Comparison of ENCODE assay signal across 11 cellular contexts in the genomic region with DNA sequence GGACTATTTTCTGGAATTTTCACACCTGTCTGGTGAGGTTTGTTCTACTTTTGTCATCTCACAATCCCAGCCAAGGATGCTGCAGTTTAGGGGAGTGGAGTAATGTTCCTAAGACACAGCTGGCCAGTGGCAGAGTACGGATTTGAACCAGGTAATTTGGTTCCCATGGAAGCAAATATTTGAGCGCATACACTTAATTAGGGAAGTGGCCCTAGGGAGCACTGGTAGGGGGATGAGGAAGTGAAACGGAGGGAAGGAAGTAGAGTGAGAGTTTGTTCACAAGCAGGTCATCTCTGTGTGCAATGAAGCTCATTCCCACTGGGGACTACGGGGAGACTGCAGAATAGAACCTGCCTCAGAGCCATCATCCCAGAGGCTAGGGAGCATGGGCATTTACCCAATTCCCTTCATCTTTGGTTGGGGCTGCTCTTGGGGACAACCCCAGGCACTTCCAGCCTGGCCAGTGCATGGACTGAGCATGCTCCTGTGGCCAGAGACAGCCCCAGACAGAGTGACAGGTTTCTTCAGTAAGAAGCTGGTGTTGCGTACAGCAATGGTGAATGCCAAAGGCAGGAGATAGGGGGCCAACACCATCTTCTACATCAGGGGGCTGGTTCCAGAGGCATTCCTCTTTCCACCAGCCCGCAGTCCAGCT.
DNase-seq lines count a peak whose midpoint lies in the region; ATAC-seq, FAIRE-seq and TF ChIP-seq lines count a peak whose summit lies in the region.
"Had no signal": no experiment of that assay in that cellular context is flagged by ENCODE, and none has a peak within 500 bp of the region (broad histone marks: within the 10 kb centered on the region; RNA-seq: fewer than 3 reads in every experiment).

No MANE protein-coding gene starts in this region.

- H3K4me3 Mint-ChIP-seq in activated CD8-positive, alpha-beta T cell treated with anti-CD3 and anti-CD28 coated beads for 36 hours = no peak overlapping the region

- CTCF ChIA-PET in activated CD8-positive, alpha-beta T cell treated with anti-CD3 and anti-CD28 coated beads for 36 hours (lab: Charles Lee) = no interaction called here

- H3K27ac Mint-ChIP-seq in activated CD8-positive, alpha-beta T cell treated with anti-CD3 and anti-CD28 coated beads for 36 hours = no peak overlapping the region

- H3K27ac ChIP-seq in kidney (ENCODE audit: low read depth in 2 of 2, low read length in 2 of 2) = no peak overlapping the region
- H3K27ac ChIP-seq: foreskin keratinocyte, thoracic aorta had no signal

- H3K9me3 Mint-ChIP-seq in activated CD8-positive, alpha-beta T cell treated with anti-CD3 and anti-CD28 coated beads for 36 hours = no peaks in the 10 kb centered on the region

- intact Hi-C loops in left ventricle myocardium superior (cut with micrococcal nuclease) (no loop called here), kidney (cut with DNase I) (no loop called here)
- intact Hi-C loops in activated CD8-positive, alpha-beta T cell treated with anti-CD3 and anti-CD28 coated beads for 36 hours (cut with micrococcal nuclease) = no loop called here

- POLR2A ChIA-PET in activated CD8-positive, alpha-beta T cell treated with anti-CD3 and anti-CD28 coated beads for 36 hours (lab: Charles Lee) = no interaction called here

- H3K4me3 ChIP-seq in kidney (ENCODE audit: low read length in 2 of 2) = no peak overlapping the region
- H3K4me3 ChIP-seq: thoracic aorta had no signal

- no peaks in the 10 kb centered on the region for H3K36me3 Mint-ChIP-seq in activated CD8-positive, alpha-beta T cell treated with anti-CD3 and anti-CD28 coated beads for 36 hours (ENCODE audit: low read depth)

- H3K27me3 Mint-ChIP-seq in activated CD8-positive, alpha-beta T cell treated with anti-CD3 and anti-CD28 coated beads for 36 hours = peaks cover 12% of the 10 kb centered on the region

- no peak for TF ChIP-seq CTCF in activated CD8-positive, alpha-beta T cell treated with anti-CD3 and anti-CD28 coated beads for 36 hours (IDR thresholded peaks at IDR 0.05)
- TF ChIP-seq CTCF in kidney (IDR thresholded peaks at IDR 0.05; ENCODE audit: borderline replicate concordance, extremely low read depth, insufficient read depth) = no peak

- peaks cover 0 to 4% of the 10 kb centered on the region in 2 donors for H3K4me1 ChIP-seq in kidney (ENCODE audit: control insufficient read depth in 1 of 2, insufficient read depth in 1 of 2, low read depth in 1 of 2, low read length in 2 of 2)
- H3K4me1 ChIP-seq: foreskin keratinocyte had no signal

- H3K9me3 ChIP-seq in kidney (ENCODE audit: control insufficient read depth in 1 of 2, low read length in 2 of 2) = no peaks in the 10 kb centered on the region
- H3K9me3 ChIP-seq: thoracic aorta had no signal

- H3K36me3 ChIP-seq in kidney (ENCODE audit: control insufficient read depth in 1 of 2, insufficient read depth in 2 of 2, low read length in 2 of 2) = no peaks in the 10 kb centered on the region
- H3K36me3 ChIP-seq: thoracic aorta had no signal

- H3K9ac ChIP-seq in kidney (ENCODE audit: low read length in 2 of 2) = no peak overlapping the region

- peaks cover 26% of the 10 kb centered on the region for H3K4me1 Mint-ChIP-seq in activated CD8-positive, alpha-beta T cell treated with anti-CD3 and anti-CD28 coated beads for 36 hours (ENCODE audit: low read depth)

- no peak for FAIRE-seq in kidney (lab: Jason Lieb, UNC)

- peak; percentile 72 for ATAC-seq in GM18502 (IDR thresholded peaks at IDR 0.05; ENCODE audit: poor library complexity, unreplicated experiment)
- peak; percentile 65 for ATAC-seq in GM21576 (IDR thresholded peaks at IDR 0.05; ENCODE audit: unreplicated experiment)
- ATAC-seq in HG03575 (IDR thresholded peaks at IDR 0.05; ENCODE audit: extremely low read depth, insufficient number of reproducible peaks, low FRiP score, unreplicated experiment) = peak; percentile 37
- ATAC-seq in left ventricle myocardium superior = peak; percentile 60
- ATAC-seq in activated CD8-positive, alpha-beta T cell treated with anti-CD3 and anti-CD28 coated beads for 36 hours = no peak
- ATAC-seq: foreskin keratinocyte had no signal

- no peak for DNase-seq in left ventricle myocardium superior
- DNase-seq in activated CD8-positive, alpha-beta T cell treated with anti-CD3 and anti-CD28 coated beads for 36 hours = no peak
- DNase-seq in NCI-H446 (lab: John Stamatoyannopoulos, UW) = no peak
- no peak for DNase-seq in kidney
- no peak for DNase-seq in NCI-H446 treated with DMSO at 0.1 percent for 48 hours (lab: John Stamatoyannopoulos, UW)
- DNase-seq: foreskin keratinocyte, NCI-H345 had no signal
